ENCODE assay signal across 25 cellular contexts in genomic region chr5:107324071-107324470, GRCh38.
A peak's percentile ranks its signal among the peaks of the same experiment; 100 is the strongest.
DNase-seq lines count a peak whose midpoint lies in the region; ATAC-seq, FAIRE-seq and TF ChIP-seq lines count a peak whose summit lies in the region.
"Had no signal": no experiment of that assay in that cellular context is flagged by ENCODE, and none has a peak within 500 bp of the region (broad histone marks: within the 10 kb centered on the region; RNA-seq: fewer than 3 reads in every experiment).

No MANE protein-coding gene starts in this region.

- intact Hi-C loops in lower leg skin (cut with DNase I; ENCODE audit: low total_unique reads): no loop called here

- TF ChIP-seq POLR2A in lower leg skin (IDR thresholded peaks at IDR 0.05): no peak

- DNase-seq in NCI-H2171 treated with DMSO at 0.1 percent for 48 hours (lab: John Stamatoyannopoulos, UW) (peak; percentile 44), NCI-H2171 (lab: John Stamatoyannopoulos, UW) (no peak), NCI-H146 (lab: John Stamatoyannopoulos, UW) (peak; percentile 65), bronchial epithelial cell (ENCODE audit: low read depth) (peak; percentile 85), iris pigment epithelial cell (ENCODE audit: low read depth) (peak; percentile 22), NCI-H1092 (lab: John Stamatoyannopoulos, UW) (no peak), lower leg skin (ENCODE audit: low spot score in 2 of 2) (no peak)
- DNase-seq: AML-193; CD4-positive, alpha-beta T cell; HCEC 1CT; MM.1S; NCI-H1930; NCI-H2107; NCI-H446; NCI-H524 treated with DMSO at 0.1 percent for 48 hours; RPMI8226; SHP77 treated with DMSO at 0.1 percent for 48 hours; T-helper 1 cell had no signal

- H3K4me3 ChIP-seq in bronchial epithelial cell (ENCODE audit: low read depth, low read length) (no peak overlapping the region), lower leg skin (ENCODE audit: low read depth, poor library complexity, severe bottlenecking) (no peak overlapping the region)
- H3K4me3 ChIP-seq: BLaER1 treated with 17β-estradiol and CSF1 and Interleukin-3, amounts not matched to agents 10 nM and 100 nM; GM12878 had no signal

- H3K27me3 ChIP-seq in bronchial epithelial cell (ENCODE audit: control insufficient read depth, insufficient read depth, low read length): no peaks in the 10 kb centered on the region
- H3K27me3 ChIP-seq: BLaER1 treated with 17β-estradiol and CSF1 and Interleukin-3, amounts not matched to agents 10 nM and 100 nM had no signal

- FAIRE-seq in bronchial epithelial cell (lab: Jason Lieb, UNC): no peak
- FAIRE-seq: A204.1, D721Med, G401.6, GM12878, H1 had no signal

- WGBS in lower leg skin, 2 donors: 96 to 97% methylated on average over 1 of the region's 1 CpG

- ATAC-seq in GM18907 (IDR thresholded peaks at IDR 0.05; ENCODE audit: unreplicated experiment): no peak
- ATAC-seq: GM12878 had no signal

- no peaks in the 10 kb centered on the region for H3K36me3 ChIP-seq in bronchial epithelial cell (ENCODE audit: control insufficient read depth, insufficient read depth, low read length)
- H3K36me3 ChIP-seq: BLaER1 treated with 17β-estradiol and CSF1 and Interleukin-3, amounts not matched to agents 10 nM and 100 nM had no signal

- TF ChIP-seq CTCF in bronchial epithelial cell (IDR thresholded peaks at IDR 0.05; ENCODE audit: insufficient read depth, low read length, severe bottlenecking): no peak
- no peak for TF ChIP-seq CTCF in lower leg skin (IDR thresholded peaks at IDR 0.05)

Comparison
In these comparisons a context has a peak if more than half of its experiments do, and no peak if none do; other contexts are left out.
1. DNase-seq: peak in NCI-H2171 treated with DMSO at 0.1 percent for 48 hours (single experiment), NCI-H146 (single experiment), bronchial epithelial cell (single experiment) and iris pigment epithelial cell (single experiment); none in NCI-H2171 (single experiment), NCI-H1092 (single experiment) and lower leg skin (0 of 2).